In the genomic region with DNA sequence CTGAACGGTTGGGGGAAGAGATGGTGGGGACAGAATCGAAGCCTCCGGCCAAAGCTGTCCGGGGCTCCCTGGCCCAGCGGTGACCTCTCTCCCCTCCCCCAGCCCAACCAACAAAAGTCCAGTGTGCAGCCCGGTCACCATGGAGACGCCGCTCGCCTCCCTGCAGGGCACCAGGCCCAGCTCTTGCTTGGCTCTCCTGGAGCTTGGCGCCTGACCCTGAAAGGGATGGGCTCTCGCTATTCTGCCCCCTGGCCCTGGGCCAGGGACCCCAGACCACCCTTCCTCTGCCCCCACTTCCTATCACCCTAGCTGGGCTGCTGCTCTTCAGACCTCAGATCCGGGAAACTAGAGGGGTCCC, we compare ENCODE assay signal across 8 cellular contexts. TPM values are rescaled to one million over a fixed set of nuclear protein-coding genes. Genes with fewer than 3 reads are reported as not detected.
DNase-seq lines count a peak whose midpoint lies in the region; ATAC-seq and TF ChIP-seq lines count a peak whose summit lies in the region.

No MANE protein-coding gene starts in this region.

- no peak overlapping the region for H3K14ac ChIP-seq in trophoblast cell (ENCODE audit: low read length)

- DNase-seq in AG10803 (ENCODE audit: low read depth) (peak; percentile 38), breast epithelium (ENCODE audit: low spot score in 2 of 2) (peak in 1 of 2 donors; percentile 74), midbrain (lab: John Stamatoyannopoulos, UW) (peak; percentile 94), trophoblast cell (no peak), 8988T (no peak), NCI-H446 (lab: John Stamatoyannopoulos, UW) (no peak)

- WGBS in trophoblast cell (ENCODE audit: extremely low coverage, insufficient coverage, insufficient read length) = no CpG with 5 or more reads among the region's 12 CpGs

- H3K4me1 ChIP-seq in HUES6 (ENCODE audit: control insufficient read depth, insufficient read depth, low read length) = peaks cover 30% of the 10 kb centered on the region
- H3K4me1 ChIP-seq in breast epithelium = peaks cover 8 to 17% of the 10 kb centered on the region in 2 donors
- H3K4me1 ChIP-seq in trophoblast cell (ENCODE audit: control insufficient read depth in 1 of 2, insufficient read depth in 2 of 2, low read length in 2 of 2) = peaks cover 24 to 30% of the 10 kb centered on the region in 2 experiments

- no peak overlapping the region for H3K4me2 ChIP-seq in trophoblast cell (ENCODE audit: low read length)

- no peak overlapping the region for H4K91ac ChIP-seq in trophoblast cell (ENCODE audit: low read depth, low read length)

- H3K27ac ChIP-seq in HUES6 (ENCODE audit: low read depth, low read length) = no peak overlapping the region
- no peak overlapping the region for H3K27ac ChIP-seq in breast epithelium
- H3K27ac ChIP-seq in trophoblast cell (ENCODE audit: low read depth, low read length) = no peak overlapping the region

- H2BK120ac ChIP-seq in trophoblast cell (ENCODE audit: insufficient read depth, low read length, poor library complexity) = no peak overlapping the region

- H2BK5ac ChIP-seq in trophoblast cell (ENCODE audit: low read depth, low read length, poor library complexity) = no peak overlapping the region

- no peak overlapping the region for H4K8ac ChIP-seq in trophoblast cell (ENCODE audit: low read depth, low read length)

- TF ChIP-seq CTCF in AG10803 (conservative IDR thresholded peaks at IDR 0.05; ENCODE audit: low read length) (no peak), breast epithelium (IDR thresholded peaks at IDR 0.05) (no peak)

- H3K79me2 ChIP-seq in trophoblast cell (ENCODE audit: control insufficient read depth, insufficient read depth, low read length, poor library complexity) = peaks cover 6% of the 10 kb centered on the region

- H3K18ac ChIP-seq in trophoblast cell (ENCODE audit: low read length) = no peak overlapping the region

- peaks cover 22% of the 10 kb centered on the region for H3K27me3 ChIP-seq in HUES6 (ENCODE audit: control insufficient read depth, insufficient read depth, low read length)
- peaks cover 3 to 9% of the 10 kb centered on the region in 2 donors for H3K27me3 ChIP-seq in breast epithelium
- peaks cover 12% of the 10 kb centered on the region for H3K27me3 ChIP-seq in trophoblast cell (ENCODE audit: insufficient read depth, low read length)

- H3K23ac ChIP-seq in trophoblast cell (ENCODE audit: low read length) = no peak overlapping the region

- H2AFZ ChIP-seq in trophoblast cell (ENCODE audit: insufficient read depth, low read length, poor library complexity) = no peak overlapping the region

- H3K9me3 ChIP-seq in HUES6 (ENCODE audit: control insufficient read depth, insufficient read depth, low read depth, low read length) (no peaks in the 10 kb centered on the region), breast epithelium (no peaks in the 10 kb centered on the region), trophoblast cell (ENCODE audit: insufficient read depth, low read depth, low read length) (peaks cover 12% of the 10 kb centered on the region)

- no peaks in the 10 kb centered on the region for H3K36me3 ChIP-seq in HUES6 (ENCODE audit: control insufficient read depth, insufficient read depth, low read length)
- no peaks in the 10 kb centered on the region for H3K36me3 ChIP-seq in breast epithelium
- H3K36me3 ChIP-seq in trophoblast cell (ENCODE audit: control insufficient read depth in 1 of 2, insufficient read depth in 2 of 2, low read length in 2 of 2) = no peaks in the 10 kb centered on the region

- no peak for TF ChIP-seq POLR2A in breast epithelium (IDR thresholded peaks at IDR 0.05)

- no peak overlapping the region for H3K4ac ChIP-seq in trophoblast cell (ENCODE audit: low read depth, low read length)

- peaks cover 9% of the 10 kb centered on the region for H3K79me1 ChIP-seq in trophoblast cell (ENCODE audit: low read length)

- H2BK12ac ChIP-seq in trophoblast cell (ENCODE audit: low read length) = no peak overlapping the region

- no peak overlapping the region for H4K12ac ChIP-seq in trophoblast cell (ENCODE audit: low read depth, low read length)

- H3K4me3 ChIP-seq in AG10803 (ENCODE audit: low read length) (peak overlapping the region; percentile 58), HUES6 (ENCODE audit: low read depth, low read length) (peak overlapping the region; percentile 68), breast epithelium (peak overlapping the region in 2 of 3 donors; percentile 72 to 96), trophoblast cell (ENCODE audit: low read depth, low read length) (no peak overlapping the region)

- H3K9ac ChIP-seq in HUES6 (ENCODE audit: low read length) (peak overlapping the region; percentile 41), trophoblast cell (ENCODE audit: low read length) (no peak overlapping the region)

- intact Hi-C loops in breast epithelium (cut with DNase I; ENCODE audit: low total_unique reads) = loop anchor here (2.0 kb wide), 1 partner anchor 69 kb away; no protein-coding TSS in a partner anchor

- ATAC-seq in HG03439 (IDR thresholded peaks at IDR 0.05; ENCODE audit: unreplicated experiment) = no peak

- H2AK5ac ChIP-seq in trophoblast cell (ENCODE audit: low read length) = no peak overlapping the region

RNA-seq across cellular contexts. Expression of a gene that starts 1.3 kb away (rescaled TPM):
- 10 to 100 TPM; 23.6 to 30.2 (median 24.3) TPM for total RNA-seq in breast epithelium
- 5.9 and 6.1 TPM in 2 replicates for polyA plus RNA-seq in trophoblast cell (2013)

RNA-seq across cellular contexts. Expression of a gene that starts 4.7 kb away (rescaled TPM):
- 10 to 100 TPM; 29.9 to 35.7 (median 30.4) TPM for total RNA-seq in breast epithelium
- polyA plus RNA-seq in trophoblast cell (2013) = 17.0 and 18.0 TPM in 2 replicates

RNA-seq across cellular contexts. Expression of a gene that starts 10.0 kb away (rescaled TPM):
- total RNA-seq in breast epithelium = 1 to 10 TPM in 2 of 3 donors, under 1 TPM in 1; 0.48 to 2.9 (median 2.6) TPM
- 0.86 and 1.3 TPM in 2 replicates for polyA plus RNA-seq in trophoblast cell (2013)

RNA-seq across cellular contexts. Expression of a gene that starts 10.6 kb away (rescaled TPM):
- 1 to 10 TPM in 2 of 3 donors, not detected in 1; 2.6 to 4.2 TPM for total RNA-seq in breast epithelium
- polyA plus RNA-seq in trophoblast cell (2013) = 0.81 and 0.83 TPM in 2 replicates

RNA-seq across cellular contexts. Expression of a gene that starts 10.7 kb away (rescaled TPM):
- 1 to 10 TPM; 4.3 to 7.5 (median 5.1) TPM for total RNA-seq in breast epithelium
- 1.9 and 2.3 TPM in 2 replicates for polyA plus RNA-seq in trophoblast cell (2013)

Comparison
In these comparisons a context has a peak if more than half of its experiments do, and no peak if none do; other contexts are left out.
1. DNase-seq: peak in AG10803 (single experiment) and midbrain (single experiment); none in trophoblast cell (0 of 2), 8988T (single experiment) and NCI-H446 (0 of 2).